9 cellular contexts compared by ENCODE assay signal in the genomic region with DNA sequence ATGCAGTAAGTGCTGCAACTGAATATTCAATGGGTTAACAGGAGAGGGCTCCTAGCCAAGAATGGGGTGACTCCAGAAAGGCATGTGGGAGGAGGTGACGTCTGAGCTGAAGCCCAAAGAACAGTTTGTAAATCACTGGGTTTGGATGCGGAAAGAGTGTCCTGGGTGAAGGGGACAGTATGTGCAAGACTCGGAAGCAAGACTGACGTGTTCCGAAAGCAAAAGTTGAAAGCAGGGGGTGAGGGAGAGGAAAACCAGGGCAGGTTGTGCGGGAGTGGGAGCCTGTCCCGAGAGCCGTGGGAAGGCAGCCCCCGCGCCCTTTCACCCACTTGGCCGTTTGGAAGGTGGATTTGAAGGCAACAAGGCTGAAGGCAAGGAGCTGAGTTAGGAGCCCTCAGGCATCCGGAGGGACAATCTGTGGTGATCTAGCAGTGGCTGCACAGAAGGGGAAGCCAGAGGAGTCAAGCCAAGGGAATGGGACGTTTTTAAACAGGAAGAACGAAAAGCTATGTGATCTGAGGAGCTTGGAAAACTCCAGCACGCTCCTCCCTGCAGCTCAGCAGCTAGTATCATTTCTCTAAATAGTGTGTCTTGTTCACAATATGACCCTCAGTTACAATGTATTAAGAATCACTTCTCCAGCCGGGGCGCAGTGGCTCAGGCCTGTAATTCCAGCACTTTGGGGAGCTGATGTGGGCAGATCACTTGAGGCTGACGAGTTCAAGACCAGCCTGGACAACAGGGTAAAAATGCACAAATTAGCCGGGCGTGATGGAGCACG. TPM values are rescaled to one million over a fixed set of nuclear protein-coding genes. Genes with fewer than 3 reads are reported as not detected.
DNase-seq lines count a peak whose midpoint lies in the region; ATAC-seq, FAIRE-seq and TF ChIP-seq lines count a peak whose summit lies in the region.
"Had no signal": no experiment of that assay in that cellular context is flagged by ENCODE, and none has a peak within 500 bp of the region (broad histone marks: within the 10 kb centered on the region; RNA-seq: fewer than 3 reads in every experiment).

No MANE protein-coding gene starts in this region.

- H3K27me3 ChIP-seq in Peyer's patch = no peaks in the 10 kb centered on the region
- no peaks in the 10 kb centered on the region for H3K27me3 ChIP-seq in esophagus (ENCODE audit: control insufficient read depth in 1 of 2, insufficient read depth in 2 of 2, low read length in 2 of 2)
- H3K27me3 ChIP-seq in thyroid gland = no peaks in the 10 kb centered on the region

- peak overlapping the region; percentile 60 to 87 (median 78) for H3K27ac ChIP-seq in Peyer's patch
- H3K27ac ChIP-seq in esophagus (ENCODE audit: low read depth in 2 of 2, low read length in 1 of 2) = peak overlapping the region; percentile 62 to 76
- peak overlapping the region; percentile 50 to 67 (median 64) for H3K27ac ChIP-seq in thyroid gland

- H3K36me3 ChIP-seq in Peyer's patch = no peaks in the 10 kb centered on the region
- H3K36me3 ChIP-seq in esophagus (ENCODE audit: control insufficient read depth in 2 of 2, insufficient read depth in 2 of 2, low read length in 1 of 2) = no peaks in the 10 kb centered on the region
- no peaks in the 10 kb centered on the region for H3K36me3 ChIP-seq in thyroid gland

- no peaks in the 10 kb centered on the region for H3K9me3 ChIP-seq in Peyer's patch
- H3K9me3 ChIP-seq in esophagus (ENCODE audit: control insufficient read depth in 2 of 2, insufficient read depth in 1 of 2, low read depth in 1 of 2, low read length in 1 of 2) = no peaks in the 10 kb centered on the region
- H3K9me3 ChIP-seq in thyroid gland = no peaks in the 10 kb centered on the region

- intact Hi-C loops in thyroid gland (cut with DNase I) = no loop called here

- ATAC-seq in GM21515 (IDR thresholded peaks at IDR 0.05; ENCODE audit: unreplicated experiment) = no peak
- ATAC-seq: stimulated activated memory B cell treated with anti-CD40 and anti-IgM and Interleukin-4, amounts not matched to agents 10 μg/mL and 1 μg/mL and 100 μg/mL, for 72 hours had no signal

- DNase-seq in Peyer's patch (peak in 2 of 3 donors; percentile 19 to 79), midbrain (lab: John Stamatoyannopoulos, UW) (peak; percentile 82), thyroid gland (peak; percentile 46 to 51), NCI-H524 (lab: John Stamatoyannopoulos, UW) (no peak), GM12891 (ENCODE audit: insufficient read length, low spot score) (no peak), NCI-H82 treated with DMSO at 0.1 percent for 48 hours (lab: John Stamatoyannopoulos, UW; ENCODE audit: unreplicated experiment) (no peak)

- H3K4me1 ChIP-seq in Peyer's patch = peaks cover 0 to 14% (median 0%) of the 10 kb centered on the region in 4 donors
- H3K4me1 ChIP-seq in esophagus (ENCODE audit: control insufficient read depth in 2 of 2, insufficient read depth in 2 of 2, low read length in 1 of 2) = peaks cover 2 to 5% of the 10 kb centered on the region in 2 donors
- peaks cover 11 to 25% of the 10 kb centered on the region in 2 donors for H3K4me1 ChIP-seq in thyroid gland

- H3K4me3 ChIP-seq in Peyer's patch (peak overlapping the region in 1 of 4 donors; percentile 39), esophagus (ENCODE audit: low read depth in 1 of 2, low read length in 2 of 2) (peak overlapping the region in 1 of 2 donors; percentile 0), thyroid gland (replicated peaks in 1 of 3) (peak overlapping the region in 1 of 3 donors; percentile 17)

- no peak for TF ChIP-seq CTCF in Peyer's patch (IDR thresholded peaks at IDR 0.05)
- no peak for TF ChIP-seq CTCF in thyroid gland (IDR thresholded peaks at IDR 0.05)

- FAIRE-seq in GM12891 (lab: Jason Lieb, UNC) = no peak

- TF ChIP-seq POLR2A in Peyer's patch (IDR thresholded peaks at IDR 0.05) (no peak), thyroid gland (IDR thresholded peaks at IDR 0.05) (no peak), GM12891 (IDR thresholded peaks at IDR 0.05; ENCODE audit: low read depth, low read length) (no peak)

- WGBS in esophagus, 2 donors = 28 to 36% methylated on average over 21 of the region's 21 CpGs
- WGBS in thyroid gland, 2 donors = 27 to 28% methylated on average over 21 of the region's 21 CpGs

TF ChIP-seq in GM12891, 5 proteins besides CTCF, POLR2A, EP300 and RAD21:
- TF ChIP-seq PAX5 (IDR thresholded peaks at IDR 0.05; ENCODE audit: insufficient read depth, low read length, severe bottlenecking) (no peak), TAF1 (IDR thresholded peaks at IDR 0.05; ENCODE audit: low read depth, low read length) (no peak), POLR2AphosphoS5 (IDR thresholded peaks at IDR 0.05; ENCODE audit: low read depth, low read length) (no peak), SPI1 (IDR thresholded peaks at IDR 0.05; ENCODE audit: low read depth, low read length) (no peak), POU2F2 (IDR thresholded peaks at IDR 0.05; ENCODE audit: low read depth, low read length) (no peak)

RNA-seq across cellular contexts. Expression of a gene that starts 7.7 kb away (rescaled TPM):
- total RNA-seq in Peyer's patch = 1 to 10 TPM in 3 of 4 donors, not detected in 1; 1.9 to 8.3 (median 5.5) TPM
- under 1 TPM; 0.08 to 0.16 TPM for polyA plus RNA-seq in esophagus
- total RNA-seq in thyroid gland = 1 to 10 TPM in 2 of 4 donors, under 1 TPM in 2; 0.29 to 1.7 (median 0.84) TPM
- 0.04 TPM for polyA plus RNA-seq in GM12891 (2012; ENCODE audit: low read depth, missing spikeins)

RNA-seq across cellular contexts. Expression of a gene that starts 57.5 kb away (rescaled TPM):
- total RNA-seq in Peyer's patch (10 to 100 TPM; 64.4 to 70.9 (median 66.5) TPM), thyroid gland (100 to 1,000 TPM in 3 of 4 donors, 10 to 100 TPM in 1; 88.6 to 132 (median 119) TPM)
- polyA plus RNA-seq in esophagus = 100 to 1,000 TPM in 1 of 2 donors, 10 to 100 TPM in 1; 63.9 to 112 TPM
- 95.9 TPM for polyA plus RNA-seq in GM12891 (2012; ENCODE audit: low read depth, missing spikeins)

Comparison
In these comparisons a context has a peak if more than half of its experiments do, and no peak if none do; other contexts are left out.
1. DNase-seq: peak in Peyer's patch (2 of 3), midbrain (single experiment) and thyroid gland (2 of 2); none in NCI-H524 (0 of 2), GM12891 (single experiment) and NCI-H82 treated with DMSO at 0.1 percent for 48 hours (single experiment).
2. Peak in every context shown above with its lines, with median percentiles within 50 percentile points of each other: H3K27ac ChIP-seq.